17 cellular contexts compared by ENCODE assay signal in genomic region chr5:80915716-80916115, GRCh38. TPM values are rescaled to one million over a fixed set of nuclear protein-coding genes. Genes with fewer than 3 reads are reported as not detected.
DNase-seq lines count a peak whose midpoint lies in the region; ATAC-seq and TF ChIP-seq lines count a peak whose summit lies in the region.
"Had no signal": no experiment of that assay in that cellular context is flagged by ENCODE, and none has a peak within 500 bp of the region (broad histone marks: within the 10 kb centered on the region; RNA-seq: fewer than 3 reads in every experiment).

No MANE protein-coding gene starts in this region.

- H3K27ac ChIP-seq in RWPE2 (ENCODE audit: poor library complexity, severe bottlenecking), result no peak overlapping the region
- no peak overlapping the region for H3K27ac ChIP-seq in trophoblast cell (ENCODE audit: low read depth, low read length)
- H3K27ac ChIP-seq in SJCRH30, result no peak overlapping the region
- H3K27ac ChIP-seq: BLaER1 treated with 17β-estradiol and CSF1 and Interleukin-3, amounts not matched to agents 10 nM and 100 nM had no signal

- H3K4me1 ChIP-seq in RWPE2 (ENCODE audit: insufficient read depth, poor library complexity, severe bottlenecking), result no peaks in the 10 kb centered on the region
- no peaks in the 10 kb centered on the region for H3K4me1 ChIP-seq in trophoblast cell (ENCODE audit: control insufficient read depth in 1 of 2, insufficient read depth in 2 of 2, low read length in 2 of 2)
- H3K4me1 ChIP-seq in SJCRH30, result no peaks in the 10 kb centered on the region
- H3K4me1 ChIP-seq: BLaER1 treated with 17β-estradiol and CSF1 and Interleukin-3, amounts not matched to agents 10 nM and 100 nM had no signal

- H3K14ac ChIP-seq in trophoblast cell (ENCODE audit: low read length), result no peak overlapping the region

- H4K8ac ChIP-seq in trophoblast cell (ENCODE audit: low read depth, low read length), result no peak overlapping the region

- no peaks in the 10 kb centered on the region for H3K79me2 ChIP-seq in trophoblast cell (ENCODE audit: control insufficient read depth, insufficient read depth, low read length, poor library complexity)

- peaks cover 13% of the 10 kb centered on the region for H3K9me3 Mint-ChIP-seq in activated CD4-positive, alpha-beta T cell treated with anti-CD3 and anti-CD28 coated beads, Interleukin-2, amount 10 ng/mL, durations not matched to agents 24 days and 14 days
- no peaks in the 10 kb centered on the region for H3K9me3 Mint-ChIP-seq in Calu3 (ENCODE audit: low read depth, unreplicated experiment)

- H3K4me3 Mint-ChIP-seq in activated CD4-positive, alpha-beta T cell treated with anti-CD3 and anti-CD28 coated beads, Interleukin-2, amount 10 ng/mL, durations not matched to agents 24 days and 14 days, result no peak overlapping the region
- H3K4me3 Mint-ChIP-seq in Calu3 (ENCODE audit: low read depth, unreplicated experiment), result no peak overlapping the region

- no peaks in the 10 kb centered on the region for H3K27me3 Mint-ChIP-seq in activated CD4-positive, alpha-beta T cell treated with anti-CD3 and anti-CD28 coated beads, Interleukin-2, amount 10 ng/mL, durations not matched to agents 24 days and 14 days
- H3K27me3 Mint-ChIP-seq in Calu3 (ENCODE audit: unreplicated experiment), result no peaks in the 10 kb centered on the region

- H4K91ac ChIP-seq in trophoblast cell (ENCODE audit: low read depth, low read length), result no peak overlapping the region

- peak; percentile 32 for DNase-seq in HCEC 1CT
- no peak for DNase-seq in RWPE2 (ENCODE audit: low spot score)
- peak; percentile 38 for DNase-seq in fibroblast of mammary gland (ENCODE audit: low read depth)
- peak; percentile 11 to 73 for DNase-seq in trophoblast cell
- DNase-seq in activated CD4-positive, alpha-beta T cell treated with anti-CD3 and anti-CD28 coated beads, Interleukin-2, amount 10 ng/mL, durations not matched to agents 24 days and 14 days, result no peak
- DNase-seq in stimulated activated CD4-positive, alpha-beta T cell treated with anti-CD3 and anti-CD28 coated beads, Interleukin-4, amount 100 ng/mL, for 1 hour, result no peak
- no peak for DNase-seq in Calu3
- DNase-seq in SJCRH30, result no peak
- DNase-seq: DMS 273 treated with DMSO at 0.1 percent for 48 hours, KBM-7, MG63, NCI-H1105, NCI-H187, NCI-H446 treated with DMSO at 0.1 percent for 48 hours, NCI-H748 treated with DMSO at 0.1 percent for 48 hours had no signal

- ATAC-seq in RWPE2 (ENCODE audit: low read depth), result peak; percentile 66; the same call in 1 of the 3 replicates

- no peak overlapping the region for H3K4me2 ChIP-seq in trophoblast cell (ENCODE audit: low read length)
- H3K4me2 ChIP-seq: BLaER1 treated with 17β-estradiol and CSF1 and Interleukin-3, amounts not matched to agents 10 nM and 100 nM had no signal

- no peak overlapping the region for H2BK120ac ChIP-seq in trophoblast cell (ENCODE audit: insufficient read depth, low read length, poor library complexity)

- no peak overlapping the region for H2AFZ ChIP-seq in trophoblast cell (ENCODE audit: insufficient read depth, low read length, poor library complexity)

- no peak overlapping the region for H3K9ac ChIP-seq in trophoblast cell (ENCODE audit: low read length)
- H3K9ac ChIP-seq: BLaER1 treated with 17β-estradiol and CSF1 and Interleukin-3, amounts not matched to agents 10 nM and 100 nM had no signal

- H3K9me3 ChIP-seq in RWPE2 (ENCODE audit: severe bottlenecking), result no peaks in the 10 kb centered on the region
- H3K9me3 ChIP-seq in trophoblast cell (ENCODE audit: insufficient read depth, low read depth, low read length), result peaks cover 2% of the 10 kb centered on the region
- no peaks in the 10 kb centered on the region for H3K9me3 ChIP-seq in SJCRH30 (replicated peaks)
- H3K9me3 ChIP-seq: HAP-1, MG63 had no signal

- no peak overlapping the region for H3K27ac Mint-ChIP-seq in activated CD4-positive, alpha-beta T cell treated with anti-CD3 and anti-CD28 coated beads, Interleukin-2, amount 10 ng/mL, durations not matched to agents 24 days and 14 days
- no peak overlapping the region for H3K27ac Mint-ChIP-seq in Calu3 (ENCODE audit: unreplicated experiment)

- H2BK5ac ChIP-seq in trophoblast cell (ENCODE audit: low read depth, low read length, poor library complexity), result no peak overlapping the region

- WGBS in trophoblast cell (ENCODE audit: extremely low coverage, insufficient coverage, insufficient read length), result no CpG with 5 or more reads among the region's 1 CpG

- peaks cover 5% of the 10 kb centered on the region for H3K36me3 Mint-ChIP-seq in activated CD4-positive, alpha-beta T cell treated with anti-CD3 and anti-CD28 coated beads, Interleukin-2, amount 10 ng/mL, durations not matched to agents 24 days and 14 days (ENCODE audit: low read depth)
- no peaks in the 10 kb centered on the region for H3K36me3 Mint-ChIP-seq in Calu3 (ENCODE audit: insufficient read depth, unreplicated experiment)

- H3K36me3 ChIP-seq in RWPE2 (ENCODE audit: low read depth) (no peaks in the 10 kb centered on the region), trophoblast cell (ENCODE audit: control insufficient read depth in 1 of 2, insufficient read depth in 2 of 2, low read length in 2 of 2) (no peaks in the 10 kb centered on the region), SJCRH30 (no peaks in the 10 kb centered on the region)
- H3K36me3 ChIP-seq: BLaER1 treated with 17β-estradiol and CSF1 and Interleukin-3, amounts not matched to agents 10 nM and 100 nM; HAP-1; MG63 had no signal

- no peak overlapping the region for H2AK5ac ChIP-seq in trophoblast cell (ENCODE audit: low read length)

- H3K18ac ChIP-seq in trophoblast cell (ENCODE audit: low read length), result no peak overlapping the region

- no peak overlapping the region for H4K12ac ChIP-seq in trophoblast cell (ENCODE audit: low read depth, low read length)

- BruUV-seq in Calu3 (replicated peaks; lab: Mats Ljungman, UMichigan), result no TSS peak

- no peak overlapping the region for H3K4ac ChIP-seq in trophoblast cell (ENCODE audit: low read depth, low read length)

- no peak for TF ChIP-seq CTCF in RWPE2 (IDR thresholded peaks at IDR 0.05; ENCODE audit: poor library complexity, severe bottlenecking)
- no peak for TF ChIP-seq CTCF in fibroblast of mammary gland (conservative IDR thresholded peaks at IDR 0.05; ENCODE audit: control insufficient read depth, insufficient read depth, low read depth, low read length)
- TF ChIP-seq CTCF in Calu3 (IDR thresholded peaks at IDR 0.05; ENCODE audit: unreplicated experiment), result no peak

- H3K4me1 Mint-ChIP-seq in activated CD4-positive, alpha-beta T cell treated with anti-CD3 and anti-CD28 coated beads, Interleukin-2, amount 10 ng/mL, durations not matched to agents 24 days and 14 days, result peaks cover 9% of the 10 kb centered on the region
- H3K4me1 Mint-ChIP-seq in Calu3 (ENCODE audit: low read depth, unreplicated experiment), result peaks cover 24% of the 10 kb centered on the region

- CTCF ChIA-PET in Calu3 (lab: Charles Lee), result interaction anchor here (0.6 kb wide), 1 partner anchor 89 kb away, joined by 3 read pairs; no protein-coding TSS in a partner anchor

- no peaks in the 10 kb centered on the region for H3K27me3 ChIP-seq in RWPE2 (ENCODE audit: insufficient read depth, poor library complexity, severe bottlenecking)
- H3K27me3 ChIP-seq in trophoblast cell (ENCODE audit: insufficient read depth, low read length), result no peaks in the 10 kb centered on the region
- no peaks in the 10 kb centered on the region for H3K27me3 ChIP-seq in SJCRH30
- H3K27me3 ChIP-seq: BLaER1 treated with 17β-estradiol and CSF1 and Interleukin-3, amounts not matched to agents 10 nM and 100 nM; MG63 had no signal

- peaks cover 1% of the 10 kb centered on the region for H3K79me1 ChIP-seq in trophoblast cell (ENCODE audit: low read length)

- H3K23ac ChIP-seq in trophoblast cell (ENCODE audit: low read length), result no peak overlapping the region

- H3K4me3 ChIP-seq in RWPE2 (ENCODE audit: severe bottlenecking) (no peak overlapping the region), fibroblast of mammary gland (ENCODE audit: control insufficient read depth, low read depth, low read length) (no peak overlapping the region), trophoblast cell (ENCODE audit: low read depth, low read length) (no peak overlapping the region), SJCRH30 (no peak overlapping the region)
- H3K4me3 ChIP-seq: BLaER1 treated with 17β-estradiol and CSF1 and Interleukin-3, amounts not matched to agents 10 nM and 100 nM; HAP-1; MG63 had no signal

- intact Hi-C loops in activated CD4-positive, alpha-beta T cell treated with anti-CD3 and anti-CD28 coated beads, Interleukin-2, amount 10 ng/mL, durations not matched to agents 24 days and 14 days (cut with micrococcal nuclease), result no loop called here
- intact Hi-C loops in Calu3 (cut with micrococcal nuclease; ENCODE audit: unreplicated experiment), result no loop called here

- no peak overlapping the region for H2BK12ac ChIP-seq in trophoblast cell (ENCODE audit: low read length)

RNA-seq across cellular contexts. Expression of gene RASGRF2, which starts 44.4 kb away (rescaled TPM):
- polyA plus RNA-seq in trophoblast cell (2013), result 93.8 and 95.6 TPM in 2 replicates
- 21.1 and 22.0 TPM in 2 replicates for total RNA-seq in activated CD4-positive, alpha-beta T cell treated with anti-CD3 and anti-CD28 coated beads, Interleukin-2, amount 10 ng/mL, durations not matched to agents 24 days and 14 days
- total RNA-seq in Calu3 (2022), result 26.3 and 27.7 TPM in 2 replicates
- total RNA-seq in SJCRH30 (2014; rRNA removed; shearing (Covaris generic)), result 6.7 and 6.9 TPM in 2 replicates

Comparison
In these comparisons a context has a peak if more than half of its experiments do, and no peak if none do; other contexts are left out.
1. DNase-seq: peak in HCEC 1CT (single experiment), fibroblast of mammary gland (single experiment) and trophoblast cell (2 of 2); none in RWPE2 (single experiment), activated CD4-positive, alpha-beta T cell treated with anti-CD3 and anti-CD28 coated beads, Interleukin-2, amount 10 ng/mL, durations not matched to agents 24 days and 14 days (single experiment), stimulated activated CD4-positive, alpha-beta T cell treated with anti-CD3 and anti-CD28 coated beads, Interleukin-4, amount 100 ng/mL, for 1 hour (single experiment), Calu3 (single experiment) and SJCRH30 (0 of 2).